ENCODE assay signal across 8 cellular contexts in the genomic region with DNA sequence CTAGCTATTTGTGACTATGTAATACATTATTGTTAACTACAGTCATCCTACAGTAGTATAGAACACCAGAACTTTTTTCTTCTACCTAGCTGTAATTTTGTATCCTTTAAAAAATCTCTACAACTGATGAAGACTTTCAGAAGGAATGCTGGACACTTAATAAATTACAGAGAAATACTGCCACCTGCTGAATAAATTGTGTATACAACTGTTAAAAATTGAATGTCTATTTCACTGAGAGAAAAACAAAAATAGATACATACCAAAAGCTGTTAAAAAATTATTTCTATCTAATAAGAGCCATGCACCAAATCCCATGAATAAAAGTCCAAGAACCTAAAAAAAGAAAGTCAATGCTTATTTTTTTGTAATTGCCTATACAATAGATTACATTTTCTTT. TPM values are rescaled to one million over a fixed set of nuclear protein-coding genes. Genes with fewer than 3 reads are reported as not detected.
DNase-seq lines count a peak whose midpoint lies in the region; ATAC-seq, FAIRE-seq and TF ChIP-seq lines count a peak whose summit lies in the region.

No MANE protein-coding gene starts in this region.

- no peaks in the 10 kb centered on the region for H3K27me3 Mint-ChIP-seq in natural killer cell (ENCODE audit: low read depth in 2 of 2)

- DNase-seq in DMS153 treated with DMSO at 0.1 percent for 48 hours (lab: John Stamatoyannopoulos, UW; ENCODE audit: unreplicated experiment): peak; percentile 51
- no peak for DNase-seq in DMS153 (lab: John Stamatoyannopoulos, UW)
- DNase-seq in NCI-H1092 treated with DMSO at 0.1 percent for 48 hours (lab: John Stamatoyannopoulos, UW): peak; percentile 25
- no peak for DNase-seq in kidney epithelial cell (ENCODE audit: low read depth)
- no peak for DNase-seq in activated CD8-positive, alpha-beta memory T cell treated with anti-CD3 and anti-CD28 coated beads, Interleukin-2, amount 50 U/mL, for 48 hours
- no peak for DNase-seq in natural killer cell

- TF ChIP-seq CTCF in kidney epithelial cell (IDR thresholded peaks at IDR 0.05; ENCODE audit: insufficient read depth, low read length, poor library complexity, severe bottlenecking) (peak; percentile 28), natural killer cell (IDR thresholded peaks at IDR 0.05) (no peak)

- peaks cover 0 to 3% of the 10 kb centered on the region in 2 donors for H3K9me3 Mint-ChIP-seq in natural killer cell

- H3K4me1 Mint-ChIP-seq in natural killer cell: no peaks in the 10 kb centered on the region

- H3K36me3 ChIP-seq in kidney epithelial cell (ENCODE audit: control insufficient read depth, insufficient read depth, low read length): no peaks in the 10 kb centered on the region

- ATAC-seq in GM19397 (IDR thresholded peaks at IDR 0.05; ENCODE audit: unreplicated experiment): no peak
- no peak for ATAC-seq in natural killer cell

- no peak overlapping the region for H3K4me3 Mint-ChIP-seq in natural killer cell

- H3K27me3 ChIP-seq in kidney epithelial cell (ENCODE audit: control insufficient read depth, insufficient read depth, low read length): no peaks in the 10 kb centered on the region

- intact Hi-C loops in natural killer cell (cut with micrococcal nuclease): loop anchor here (1.0 kb wide), 1 partner anchor 155 kb away; no protein-coding TSS in a partner anchor

- FAIRE-seq in TTC549 (lab: Jason Lieb, UNC): peak; percentile 73

- no peaks in the 10 kb centered on the region for H3K36me3 Mint-ChIP-seq in natural killer cell

- H3K27ac Mint-ChIP-seq in natural killer cell: no peak overlapping the region

- H3K4me3 ChIP-seq in kidney epithelial cell (ENCODE audit: low read depth, low read length): no peak overlapping the region

RNA-seq across cellular contexts. Expression of a gene that starts 6.6 kb away (rescaled TPM):
- total RNA-seq in kidney epithelial cell (0.92 TPM in 1 of 2 replicates, not detected in the other), natural killer cell (not detected)

RNA-seq across cellular contexts. Expression of a gene that starts 6.7 kb away (rescaled TPM):
- total RNA-seq in kidney epithelial cell: 2.3 and 3.1 TPM in 2 replicates
- total RNA-seq in natural killer cell: not detected

Comparison
In these comparisons a context has a peak if more than half of its experiments do, and no peak if none do; other contexts are left out.
1. DNase-seq: peak in DMS153 treated with DMSO at 0.1 percent for 48 hours (single experiment) and NCI-H1092 treated with DMSO at 0.1 percent for 48 hours (single experiment); none in DMS153 (single experiment), kidney epithelial cell (single experiment), activated CD8-positive, alpha-beta memory T cell treated with anti-CD3 and anti-CD28 coated beads, Interleukin-2, amount 50 U/mL, for 48 hours (single experiment) and natural killer cell (single experiment).